ENCODE assay signal across 27 cellular contexts in genomic region chr11:79950172-79950571, GRCh38.
"Had no signal": no experiment of that assay in that cellular context is flagged by ENCODE, and none has a peak within 500 bp of the region (broad histone marks: within the 10 kb centered on the region; RNA-seq: fewer than 3 reads in every experiment).

No MANE protein-coding gene starts in this region.

- H3K9me3 ChIP-seq: gastrocnemius medialis, right atrium auricular region, suprapubic skin, tibial artery, upper lobe of right lung had no signal

- H3K36me3 ChIP-seq: gastrocnemius medialis, right atrium auricular region, suprapubic skin, tibial artery, upper lobe of right lung, WERI-Rb-1 had no signal

- H3K36me3 Mint-ChIP-seq: activated naive CD4-positive, alpha-beta T cell treated with anti-CD3 and anti-CD28 coated beads, Interleukin-2, amount 50 U/mL, for 24 hours; naive thymus-derived CD4-positive, alpha-beta T cell had no signal

- H3K27ac Mint-ChIP-seq: activated CD8-positive, alpha-beta T cell treated with anti-CD3 and anti-CD28 coated beads for 36 hours; activated naive CD4-positive, alpha-beta T cell treated with anti-CD3 and anti-CD28 coated beads, Interleukin-2, amount 50 U/mL, for 24 hours; activated naive CD8-positive, alpha-beta T cell treated with anti-CD3 and anti-CD28 coated beads, Interleukin-2, amount 50 U/mL, for 24 hours; activated T-helper 2 cell treated with anti-CD3 and anti-CD28 coated beads, Interferon-gamma antibody, Interleukin-2, Interleukin-4, amounts not matched to agents 10 μg/mL and 5 μg/mL and 100 μg/mL, durations not matched to agents 14 hours and 24 hours and 36 hours; naive thymus-derived CD4-positive, alpha-beta T cell; T-helper 1 cell treated with Interleukin-12 subunit alpha and Interleukin-12 subunit beta and Interleukin-4 antibody, amounts not matched to agents 30 μg/mL and 1 μg/mL, for 36 hours had no signal

- H3K4me3 ChIP-seq: gastrocnemius medialis, right atrium auricular region, smooth muscle cell, suprapubic skin, tibial artery, upper lobe of right lung had no signal

- ATAC-seq: activated CD8-positive, alpha-beta T cell treated with anti-CD3 and anti-CD28 coated beads for 36 hours; activated naive CD8-positive, alpha-beta T cell treated with anti-CD3 and anti-CD28 coated beads, Interleukin-2, amount 50 U/mL, for 24 hours; activated T-cell treated with anti-CD3 and anti-CD28 coated beads, Interleukin-2, amount 50 U/mL, for 4 hours; gastrocnemius medialis; left colon; naive thymus-derived CD4-positive, alpha-beta T cell; upper lobe of right lung had no signal

- H3K4me2 ChIP-seq: smooth muscle cell had no signal

- H3K4me3 Mint-ChIP-seq: activated CD8-positive, alpha-beta T cell treated with anti-CD3 and anti-CD28 coated beads for 36 hours; activated naive CD4-positive, alpha-beta T cell treated with anti-CD3 and anti-CD28 coated beads, Interleukin-2, amount 50 U/mL, for 24 hours; activated naive CD8-positive, alpha-beta T cell treated with anti-CD3 and anti-CD28 coated beads, Interleukin-2, amount 50 U/mL, for 24 hours; activated T-cell treated with anti-CD3 and anti-CD28 coated beads, Interleukin-2, amount 50 U/mL, for 4 hours; naive thymus-derived CD4-positive, alpha-beta T cell; neural crest cell; T-helper 1 cell treated with Interleukin-12 subunit alpha and Interleukin-12 subunit beta and Interleukin-4 antibody, amounts not matched to agents 30 μg/mL and 1 μg/mL, for 36 hours had no signal

- DNase-seq: activated CD4-positive, alpha-beta T cell treated with anti-CD3 and anti-CD28 coated beads for 1 hour; activated CD4-positive, alpha-beta T cell treated with anti-CD3 and anti-CD28 coated beads, Interleukin-2, amount 50 U/mL, for 1 hour; activated CD8-positive, alpha-beta T cell treated with anti-CD3 and anti-CD28 coated beads for 36 hours; activated naive CD8-positive, alpha-beta T cell treated with anti-CD3 and anti-CD28 coated beads, Interleukin-2, amount 50 U/mL, for 24 hours; activated T-cell treated with anti-CD3 and anti-CD28 coated beads, Interleukin-2, amount 50 U/mL, for 4 hours; amygdala; central memory CD4-positive, alpha-beta T cell; gastrocnemius medialis; glutamatergic neuron; kidney; left colon; midbrain; naive thymus-derived CD4-positive, alpha-beta T cell; nucleus accumbens; stimulated activated CD4-positive, alpha-beta T cell treated with anti-CD3 and anti-CD28 coated beads, Interleukin-15, amount 100 ng/mL, for 24 hours; stimulated activated naive CD4-positive, alpha-beta T cell; T1000; tibial artery; upper lobe of right lung; WERI-Rb-1 had no signal

- H3K9me3 Mint-ChIP-seq: activated T-cell treated with anti-CD3 and anti-CD28 coated beads, Interleukin-2, amount 50 U/mL, for 4 hours; neural crest cell; T-helper 1 cell treated with Interleukin-12 subunit alpha and Interleukin-12 subunit beta and Interleukin-4 antibody, amounts not matched to agents 30 μg/mL and 1 μg/mL, for 36 hours had no signal

- H3K27ac ChIP-seq: gastrocnemius medialis, right atrium auricular region, suprapubic skin, tibial artery, upper lobe of right lung, WERI-Rb-1 had no signal

- H3K4me1 ChIP-seq: gastrocnemius medialis, right atrium auricular region, suprapubic skin, tibial artery, upper lobe of right lung had no signal

- H3K27me3 ChIP-seq: gastrocnemius medialis, suprapubic skin, tibial artery, upper lobe of right lung had no signal

- H3K27me3 Mint-ChIP-seq: activated CD8-positive, alpha-beta T cell treated with anti-CD3 and anti-CD28 coated beads for 36 hours; activated naive CD4-positive, alpha-beta T cell treated with anti-CD3 and anti-CD28 coated beads, Interleukin-2, amount 50 U/mL, for 24 hours; activated naive CD8-positive, alpha-beta T cell treated with anti-CD3 and anti-CD28 coated beads, Interleukin-2, amount 50 U/mL, for 24 hours; naive thymus-derived CD4-positive, alpha-beta T cell had no signal

- H3K4me1 Mint-ChIP-seq: activated naive CD4-positive, alpha-beta T cell treated with anti-CD3 and anti-CD28 coated beads, Interleukin-2, amount 50 U/mL, for 24 hours; activated naive CD8-positive, alpha-beta T cell treated with anti-CD3 and anti-CD28 coated beads, Interleukin-2, amount 50 U/mL, for 24 hours; naive thymus-derived CD4-positive, alpha-beta T cell; neural crest cell had no signal
